In genomic region chr9:26946753-26947727, GRCh38 we compare ENCODE assay signal across 8 cellular contexts. TPM values are rescaled to one million over a fixed set of nuclear protein-coding genes. Genes with fewer than 3 reads are reported as not detected.
DNase-seq lines count a peak whose midpoint lies in the region; ATAC-seq and TF ChIP-seq lines count a peak whose summit lies in the region.

Gene PLAA (minus strand): TSS chr9:26947242. CDS start chr9:26947045, 197 bp downstream.

- peaks cover 6% of the 10 kb centered on the region for H3K27me3 Mint-ChIP-seq in nephron progenitor cell (ENCODE audit: low read depth, poor library complexity)
- no peaks in the 10 kb centered on the region for H3K27me3 Mint-ChIP-seq in stimulated activated naive CD8-positive, alpha-beta T cell treated with anti-CD3 and anti-CD28 coated beads, Interleukin-15, amount 100 ng/mL, for 72 hours

- H3K4me3 ChIP-seq in DND-41 (ENCODE audit: low read depth in 1 of 2, low read length in 2 of 2) (peak within 1 kb of the TSS; percentile 65 to 86), RWPE2 (ENCODE audit: severe bottlenecking) (peak within 1 kb of the TSS; percentile 96), fibroblast of the aortic adventitia (ENCODE audit: low read depth, low read length) (peak within 1 kb of the TSS; percentile 91)

- H2AFZ ChIP-seq in DND-41 (ENCODE audit: low read depth, low read length): peak within 1 kb of the TSS; percentile 85

- no peaks in the 10 kb centered on the region for H3K27me3 ChIP-seq in DND-41 (ENCODE audit: insufficient read depth, low read length, poor library complexity)
- no peaks in the 10 kb centered on the region for H3K27me3 ChIP-seq in RWPE2 (ENCODE audit: insufficient read depth, poor library complexity, severe bottlenecking)

- peaks cover 22% of the 10 kb centered on the region; the same call in 1 of the 2 replicates for H4K20me1 ChIP-seq in DND-41 (ENCODE audit: insufficient read depth, low read length)

- no peaks in the 10 kb centered on the region for H3K9me3 Mint-ChIP-seq in nephron progenitor cell
- no peaks in the 10 kb centered on the region for H3K9me3 Mint-ChIP-seq in stimulated activated naive CD8-positive, alpha-beta T cell treated with anti-CD3 and anti-CD28 coated beads, Interleukin-15, amount 100 ng/mL, for 72 hours

- H3K36me3 Mint-ChIP-seq in nephron progenitor cell (ENCODE audit: low read depth): peaks cover 26% of the 10 kb centered on the region

- ATAC-seq in DND-41 (ENCODE audit: insufficient read depth, low read depth) (peak; percentile 93), GM21786 (IDR thresholded peaks at IDR 0.05; ENCODE audit: unreplicated experiment) (peak; percentile 99), RWPE2 (ENCODE audit: low read depth) (peak; percentile 94)
- ATAC-seq in stimulated activated naive CD8-positive, alpha-beta T cell treated with anti-CD3 and anti-CD28 coated beads, Interleukin-15, amount 100 ng/mL, for 72 hours: peak; percentile 98

- H3K4me1 Mint-ChIP-seq in nephron progenitor cell: peaks cover 29% of the 10 kb centered on the region
- H3K4me1 Mint-ChIP-seq in stimulated activated naive CD8-positive, alpha-beta T cell treated with anti-CD3 and anti-CD28 coated beads, Interleukin-15, amount 100 ng/mL, for 72 hours: peaks cover 38% of the 10 kb centered on the region

- H3K9ac ChIP-seq in DND-41 (ENCODE audit: low read depth, low read length): peak within 1 kb of the TSS; percentile 96

- peaks cover 53% of the 10 kb centered on the region for H3K79me2 ChIP-seq in DND-41 (ENCODE audit: insufficient read depth, low read length)

- peaks cover 10% of the 10 kb centered on the region for H3K36me3 ChIP-seq in DND-41 (ENCODE audit: insufficient read depth, low read length)
- peaks cover 14% of the 10 kb centered on the region; the same call in 1 of the 2 replicates for H3K36me3 ChIP-seq in KOPT-K1 (ENCODE audit: insufficient read depth, low read length)
- peaks cover 10% of the 10 kb centered on the region for H3K36me3 ChIP-seq in RWPE2 (ENCODE audit: low read depth)

- H3K9me3 ChIP-seq in DND-41 (ENCODE audit: insufficient read depth, low read length, severe bottlenecking) (no peaks in the 10 kb centered on the region), KOPT-K1 (ENCODE audit: insufficient read depth, low read length, poor library complexity, severe bottlenecking) (no peaks in the 10 kb centered on the region), RWPE2 (ENCODE audit: severe bottlenecking) (no peaks in the 10 kb centered on the region)

- H3K27ac Mint-ChIP-seq in nephron progenitor cell: peak within 1 kb of the TSS; percentile 100
- H3K27ac Mint-ChIP-seq in stimulated activated naive CD8-positive, alpha-beta T cell treated with anti-CD3 and anti-CD28 coated beads, Interleukin-15, amount 100 ng/mL, for 72 hours: peak within 1 kb of the TSS; percentile 99 to 100

- H3K27ac ChIP-seq in DND-41 (ENCODE audit: low read length) (peak within 1 kb of the TSS; percentile 100), KOPT-K1 (ENCODE audit: low read depth, low read length, poor library complexity, severe bottlenecking) (peak within 1 kb of the TSS; percentile 98), RWPE2 (ENCODE audit: poor library complexity, severe bottlenecking) (peak within 1 kb of the TSS; percentile 71)

- peak; percentile 82 for DNase-seq in DND-41
- peak; percentile 92 for DNase-seq in RWPE2 (ENCODE audit: low spot score)
- peak; percentile 74 for DNase-seq in activated effector memory CD4-positive, alpha-beta T cell treated with Interleukin-2 at 50 U/mL for 16 hours
- peak; percentile 88 for DNase-seq in fibroblast of the aortic adventitia (ENCODE audit: low read depth)
- peak; percentile 80 for DNase-seq in nephron progenitor cell
- DNase-seq in stimulated activated naive CD8-positive, alpha-beta T cell treated with anti-CD3 and anti-CD28 coated beads, Interleukin-15, amount 100 ng/mL, for 72 hours: peak; percentile 83 to 87

- peak; percentile 6 for TF ChIP-seq CTCF in DND-41 (IDR thresholded peaks at IDR 0.05; ENCODE audit: borderline replicate concordance, extremely low read depth, low read length, poor library complexity, severe bottlenecking)
- TF ChIP-seq CTCF in RWPE2 (IDR thresholded peaks at IDR 0.05; ENCODE audit: poor library complexity, severe bottlenecking): no peak
- TF ChIP-seq CTCF in fibroblast of the aortic adventitia (IDR thresholded peaks at IDR 0.05; ENCODE audit: insufficient read depth, low read length): no peak
- TF ChIP-seq CTCF in nephron progenitor cell (IDR thresholded peaks at IDR 0.05): no peak

- peaks cover 46% of the 10 kb centered on the region for H3K4me1 ChIP-seq in DND-41 (ENCODE audit: insufficient read depth, low read length)
- H3K4me1 ChIP-seq in RWPE2 (ENCODE audit: insufficient read depth, poor library complexity, severe bottlenecking): peaks cover 8% of the 10 kb centered on the region

- peak within 1 kb of the TSS; percentile 90 for H3K4me3 Mint-ChIP-seq in nephron progenitor cell
- peak within 1 kb of the TSS; percentile 82 to 98 for H3K4me3 Mint-ChIP-seq in stimulated activated naive CD8-positive, alpha-beta T cell treated with anti-CD3 and anti-CD28 coated beads, Interleukin-15, amount 100 ng/mL, for 72 hours

- H3K4me2 ChIP-seq in DND-41 (ENCODE audit: insufficient read depth, low read length): peak within 1 kb of the TSS; percentile 92

RNA-seq across cellular contexts. Expression of gene PLAA, which starts in this region (rescaled TPM):
- 35.2 and 51.0 TPM in 2 replicates for total RNA-seq in fibroblast of the aortic adventitia (ENCODE audit: low replicate concordance)

Comparison
In these comparisons a context has a peak if more than half of its experiments do, and no peak if none do; other contexts are left out.
1. Peak in every context shown above with its lines: DNase-seq, ATAC-seq, H3K4me3 ChIP-seq and H3K27ac ChIP-seq.